13 cellular contexts compared by ENCODE assay signal in the genomic region with DNA sequence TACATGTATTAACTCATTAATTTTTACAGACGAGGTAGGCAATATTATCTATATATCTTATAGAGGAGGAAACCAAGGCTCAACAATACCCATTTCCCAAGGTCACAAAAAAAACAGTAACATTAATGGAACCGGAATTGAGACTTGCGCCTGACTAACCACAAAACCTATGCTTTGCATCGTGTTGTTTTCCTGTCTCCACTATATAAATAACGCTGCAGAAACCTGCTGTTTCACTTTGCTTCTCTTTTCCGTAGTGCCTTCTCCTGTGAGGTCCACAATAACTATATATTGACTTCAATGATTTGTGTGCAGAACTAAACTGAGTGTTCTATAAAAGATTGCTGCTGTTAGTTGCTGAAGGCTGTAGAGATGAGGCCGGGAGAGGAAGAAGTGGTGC.
DNase-seq lines count a peak whose midpoint lies in the region; ATAC-seq, FAIRE-seq and TF ChIP-seq lines count a peak whose summit lies in the region.
"Had no signal": no experiment of that assay in that cellular context is flagged by ENCODE, and none has a peak within 500 bp of the region (broad histone marks: within the 10 kb centered on the region; RNA-seq: fewer than 3 reads in every experiment).

No MANE protein-coding gene starts in this region.

- no peaks in the 10 kb centered on the region for H3K36me3 ChIP-seq in sigmoid colon
- H3K36me3 ChIP-seq: pancreas had no signal

- CTCF ChIA-PET in activated CD8-positive, alpha-beta T cell treated with anti-CD3 and anti-CD28 coated beads for 36 hours (lab: Charles Lee), result interaction anchor here (0.9 kb wide), 1 partner anchor 374 kb away, joined by 3 read pairs; no protein-coding TSS in a partner anchor

- H3K4me3 ChIP-seq in sigmoid colon, result no peak overlapping the region
- H3K4me3 ChIP-seq: pancreas had no signal

- H3K27me3 Mint-ChIP-seq in activated CD8-positive, alpha-beta T cell treated with anti-CD3 and anti-CD28 coated beads for 36 hours, result no peaks in the 10 kb centered on the region

- no peak for TF ChIP-seq POLR2A in GM12891 (IDR thresholded peaks at IDR 0.05; ENCODE audit: low read depth, low read length)
- no peak for TF ChIP-seq POLR2A in sigmoid colon (IDR thresholded peaks at IDR 0.05)

- WGBS in sigmoid colon, 2 donors, result 49 to 72% methylated on average over 7 of the region's 7 CpGs

- peak overlapping the region; percentile 2 for H3K4me3 Mint-ChIP-seq in activated CD8-positive, alpha-beta T cell treated with anti-CD3 and anti-CD28 coated beads for 36 hours

- peak; percentile 92 for FAIRE-seq in GM12891 (lab: Jason Lieb, UNC)
- FAIRE-seq: astrocyte, pancreas had no signal

- peak; percentile 8 for DNase-seq in GM12891 (ENCODE audit: insufficient read length, low spot score)
- DNase-seq in activated CD8-positive, alpha-beta T cell treated with anti-CD3 and anti-CD28 coated beads for 36 hours, result no peak
- no peak for DNase-seq in NCI-H2171 (lab: John Stamatoyannopoulos, UW)
- no peak for DNase-seq in SHP77 (lab: John Stamatoyannopoulos, UW)
- no peak for DNase-seq in C1 segment of cervical spinal cord (lab: John Stamatoyannopoulos, UW)
- DNase-seq in sigmoid colon, result no peak
- DNase-seq: GDM1, IMR-90, pancreas, SK-N-SH had no signal

- peaks cover 0 to 12% (median 5%) of the 10 kb centered on the region in 4 donors for H3K4me1 ChIP-seq in sigmoid colon

- no peak overlapping the region for H3K27ac ChIP-seq in sigmoid colon
- H3K27ac ChIP-seq: pancreas had no signal

- no peak overlapping the region for H3K27ac Mint-ChIP-seq in activated CD8-positive, alpha-beta T cell treated with anti-CD3 and anti-CD28 coated beads for 36 hours

- peaks cover 4% of the 10 kb centered on the region for H3K9me3 Mint-ChIP-seq in activated CD8-positive, alpha-beta T cell treated with anti-CD3 and anti-CD28 coated beads for 36 hours

- no peak for TF ChIP-seq CTCF in activated CD8-positive, alpha-beta T cell treated with anti-CD3 and anti-CD28 coated beads for 36 hours (IDR thresholded peaks at IDR 0.05)
- no peak for TF ChIP-seq CTCF in sigmoid colon (IDR thresholded peaks at IDR 0.05)

- H3K4me1 Mint-ChIP-seq in activated CD8-positive, alpha-beta T cell treated with anti-CD3 and anti-CD28 coated beads for 36 hours (ENCODE audit: low read depth), result peaks cover 28% of the 10 kb centered on the region

- H3K27me3 ChIP-seq in sigmoid colon, result no peaks in the 10 kb centered on the region
- H3K27me3 ChIP-seq: pancreas had no signal

- peak; percentile 48 for ATAC-seq in GM19395 (IDR thresholded peaks at IDR 0.05; ENCODE audit: unreplicated experiment)
- ATAC-seq in HG03095 (IDR thresholded peaks at IDR 0.05; ENCODE audit: unreplicated experiment), result peak; percentile 44
- ATAC-seq in activated CD8-positive, alpha-beta T cell treated with anti-CD3 and anti-CD28 coated beads for 36 hours, result peak; percentile 52

- intact Hi-C loops in activated CD8-positive, alpha-beta T cell treated with anti-CD3 and anti-CD28 coated beads for 36 hours (cut with micrococcal nuclease), result no loop called here
- intact Hi-C loops in sigmoid colon (cut with DNase I), result no loop called here

- POLR2A ChIA-PET in activated CD8-positive, alpha-beta T cell treated with anti-CD3 and anti-CD28 coated beads for 36 hours (lab: Charles Lee), result no interaction called here

- no peak for TF ChIP-seq EP300 in sigmoid colon (IDR thresholded peaks at IDR 0.05)

- H3K36me3 Mint-ChIP-seq in activated CD8-positive, alpha-beta T cell treated with anti-CD3 and anti-CD28 coated beads for 36 hours (ENCODE audit: low read depth), result peaks cover 19% of the 10 kb centered on the region

- no peaks in the 10 kb centered on the region for H3K9me3 ChIP-seq in sigmoid colon
- H3K9me3 ChIP-seq: pancreas, SK-N-SH had no signal

TF ChIP-seq in GM12891, 5 proteins besides CTCF, POLR2A, EP300 and RAD21:
- TF ChIP-seq SPI1 (IDR thresholded peaks at IDR 0.05; ENCODE audit: low read depth, low read length) (peak; percentile 43; the same call in 1 of the 2 replicates), POU2F2 (IDR thresholded peaks at IDR 0.05; ENCODE audit: low read depth, low read length) (peak; percentile 75), TAF1 (IDR thresholded peaks at IDR 0.05; ENCODE audit: low read depth, low read length) (no peak)
